17 cellular contexts compared by ENCODE assay signal in the genomic region with DNA sequence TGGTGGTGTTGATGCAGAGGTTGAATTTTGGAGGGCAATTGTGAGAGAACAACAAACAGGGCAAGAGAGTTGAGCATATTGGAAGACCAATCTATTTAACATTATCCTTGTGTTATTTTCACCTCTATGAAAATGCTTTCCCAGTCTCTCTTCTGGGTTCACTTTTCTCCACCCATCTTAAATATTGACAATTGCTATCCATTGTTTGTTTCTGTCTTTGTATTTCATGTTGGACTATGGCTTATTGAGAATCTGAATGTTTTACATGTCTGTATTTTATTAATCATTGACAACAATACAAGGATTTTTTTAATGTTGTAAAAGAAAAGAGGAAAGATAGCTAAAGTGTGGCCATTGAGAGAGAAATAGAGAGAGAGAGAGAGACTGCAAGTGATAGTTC.
DNase-seq lines count a peak whose midpoint lies in the region; ATAC-seq and TF ChIP-seq lines count a peak whose summit lies in the region.
"Had no signal": no experiment of that assay in that cellular context is flagged by ENCODE, and none has a peak within 500 bp of the region (broad histone marks: within the 10 kb centered on the region; RNA-seq: fewer than 3 reads in every experiment).

No MANE protein-coding gene starts in this region.

- H3K4me1 ChIP-seq in hepatocyte (ENCODE audit: insufficient read depth): peaks cover 6% of the 10 kb centered on the region
- H3K4me1 ChIP-seq: Caco-2, HAP-1 had no signal

- no peak for ATAC-seq in HG03469 (IDR thresholded peaks at IDR 0.05; ENCODE audit: unreplicated experiment)
- ATAC-seq: CD8-positive, alpha-beta T cell had no signal

- no peak for TF ChIP-seq CTCF in 22Rv1 (IDR thresholded peaks at IDR 0.05)
- no peak for TF ChIP-seq CTCF in hepatocyte (IDR thresholded peaks at IDR 0.05; ENCODE audit: poor library complexity)

- H3K4me3 ChIP-seq in hepatocyte: no peak overlapping the region
- H3K4me3 ChIP-seq: HAP-1 had no signal

- H3K79me2 ChIP-seq in hepatocyte: no peaks in the 10 kb centered on the region

- no peaks in the 10 kb centered on the region for H3K36me3 ChIP-seq in hepatocyte (replicated peaks; ENCODE audit: insufficient read depth, low read depth)
- H3K36me3 ChIP-seq: HAP-1 had no signal

- no peaks in the 10 kb centered on the region for H3K27me3 ChIP-seq in hepatocyte

- H4K20me1 ChIP-seq in hepatocyte (ENCODE audit: insufficient read depth, poor library complexity, severe bottlenecking): no peaks in the 10 kb centered on the region

- H3K27ac ChIP-seq in 22Rv1: peak overlapping the region; percentile 12; the same call in 1 of the 2 replicates
- H3K27ac ChIP-seq in hepatocyte: no peak overlapping the region

- peak; percentile 62 for DNase-seq in DMS53 (lab: John Stamatoyannopoulos, UW)
- DNase-seq in NCI-H69 (lab: John Stamatoyannopoulos, UW): peak; percentile 24
- DNase-seq in hepatocyte (ENCODE audit: low spot score): no peak
- no peak for DNase-seq in stimulated activated CD4-positive, alpha-beta T cell treated with anti-CD3 and anti-CD28 coated beads, Interleukin-4, amount 100 ng/mL, for 1 hour
- no peak for DNase-seq in GF-D8 (lab: John Stamatoyannopoulos, UW)
- no peak for DNase-seq in effector CD4-positive, alpha-beta T cell
- DNase-seq: C1 segment of cervical spinal cord; Caco-2; CD8-positive, alpha-beta T cell; DMS 273 treated with DMSO at 0.1 percent for 48 hours; DND-41; GDM1; GOT3; HFFc6 had no signal

- H2AFZ ChIP-seq in hepatocyte: no peak overlapping the region

- no peaks in the 10 kb centered on the region for H3K9me3 ChIP-seq in hepatocyte (ENCODE audit: low read depth)
- H3K9me3 ChIP-seq: Caco-2, HAP-1 had no signal

- no peaks in the 10 kb centered on the region for H3K9me2 ChIP-seq in hepatocyte (replicated peaks; ENCODE audit: insufficient read depth)

- peak overlapping the region; percentile 28 for H3K4me2 ChIP-seq in hepatocyte

Comparison
In these comparisons a context has a peak if more than half of its experiments do, and no peak if none do; other contexts are left out.
1. DNase-seq: peak in DMS53 (single experiment) and NCI-H69 (single experiment); none in hepatocyte (single experiment), stimulated activated CD4-positive, alpha-beta T cell treated with anti-CD3 and anti-CD28 coated beads, Interleukin-4, amount 100 ng/mL, for 1 hour (single experiment), GF-D8 (single experiment) and effector CD4-positive, alpha-beta T cell (single experiment).